In genomic region chr9:120659209-120659608, GRCh38 we compare ENCODE assay signal across 25 cellular contexts.
"Had no signal": no experiment of that assay in that cellular context is flagged by ENCODE, and none has a peak within 500 bp of the region (broad histone marks: within the 10 kb centered on the region; RNA-seq: fewer than 3 reads in every experiment).

No MANE protein-coding gene starts in this region.

- H3K4me2 ChIP-seq: neural progenitor cell had no signal

- ATAC-seq: foreskin keratinocyte; left cardiac atrium; left ventricle myocardium superior; natural killer cell treated with Interleukin-12 subunit alpha and Interleukin-12 subunit beta and Interleukin-15 and Interleukin-18, amount 100 ng/mL, for 72 hours; psoas muscle; stimulated activated effector memory CD8-positive, alpha-beta T cell treated with anti-CD3 and anti-CD28 coated beads, Interleukin-12 subunit alpha, Interleukin-12 subunit beta, amount 100 ng/mL, for 72 hours; stimulated activated naive CD8-positive, alpha-beta T cell treated with anti-CD3 and anti-CD28 coated beads, Interleukin-15, Interleukin-2, amounts not matched to agents 100 U/mL and 50 U/mL, for 24 hours had no signal

- H3K27ac ChIP-seq: foreskin keratinocyte, neural progenitor cell, parathyroid adenoma, psoas muscle, right lobe of liver, tibial artery, upper lobe of left lung, uterus had no signal

- H2AFZ ChIP-seq: neural progenitor cell, parathyroid adenoma had no signal

- H3K9ac ChIP-seq: neural progenitor cell, parathyroid adenoma had no signal

- H3K36me3 Mint-ChIP-seq: natural killer cell treated with Interleukin-12 subunit alpha and Interleukin-12 subunit beta and Interleukin-15 and Interleukin-18, amount 100 ng/mL, for 72 hours; stimulated activated effector memory CD8-positive, alpha-beta T cell treated with anti-CD3 and anti-CD28 coated beads, Interleukin-12 subunit alpha, Interleukin-12 subunit beta, amount 100 ng/mL, for 72 hours had no signal

- H3K4me1 ChIP-seq: parathyroid adenoma, psoas muscle, uterus had no signal

- FAIRE-seq: endothelial cell of umbilical vein, kidney had no signal

- H3K4me3 Mint-ChIP-seq: endodermal cell; natural killer cell treated with Interleukin-12 subunit alpha and Interleukin-12 subunit beta and Interleukin-15 and Interleukin-18, amount 100 ng/mL, for 72 hours; neural progenitor cell; stimulated activated effector memory CD8-positive, alpha-beta T cell treated with anti-CD3 and anti-CD28 coated beads, Interleukin-12 subunit alpha, Interleukin-12 subunit beta, amount 100 ng/mL, for 72 hours had no signal

- H3K4me1 Mint-ChIP-seq: stimulated activated effector memory CD8-positive, alpha-beta T cell treated with anti-CD3 and anti-CD28 coated beads, Interleukin-12 subunit alpha, Interleukin-12 subunit beta, amount 100 ng/mL, for 72 hours had no signal

- DNase-seq: effector CD4-positive, alpha-beta T cell; endodermal cell; erythroblast; foreskin keratinocyte; kidney; left cardiac atrium; left ventricle myocardium superior; mesenchymal stem cell; midbrain; occipital lobe; psoas muscle; retina; right lobe of liver; stimulated activated CD4-positive, alpha-beta T cell treated with anti-CD3 and anti-CD28 coated beads, Interleukin-4, amount 100 ng/mL, for 1 hour; stimulated activated CD8-positive, alpha-beta memory T cell treated with anti-CD3 and anti-CD28 coated beads, Interleukin-4, amount 100 ng/mL, for 48 hours; stimulated activated naive CD8-positive, alpha-beta T cell treated with anti-CD3 and anti-CD28 coated beads, Interleukin-15, Interleukin-2, amounts not matched to agents 100 U/mL and 50 U/mL, for 24 hours; tibial artery; upper lobe of left lung; uterus had no signal

- H3K4me3 ChIP-seq: lung, neural progenitor cell, psoas muscle, right lobe of liver, tibial artery, upper lobe of left lung, uterus had no signal

- H3K27me3 Mint-ChIP-seq: natural killer cell treated with Interleukin-12 subunit alpha and Interleukin-12 subunit beta and Interleukin-15 and Interleukin-18, amount 100 ng/mL, for 72 hours had no signal

- H3K27ac Mint-ChIP-seq: endodermal cell; natural killer cell treated with Interleukin-12 subunit alpha and Interleukin-12 subunit beta and Interleukin-15 and Interleukin-18, amount 100 ng/mL, for 72 hours; neural progenitor cell; stimulated activated effector memory CD8-positive, alpha-beta T cell treated with anti-CD3 and anti-CD28 coated beads, Interleukin-12 subunit alpha, Interleukin-12 subunit beta, amount 100 ng/mL, for 72 hours had no signal

- H3K9me3 ChIP-seq: psoas muscle, right lobe of liver, tibial artery, upper lobe of left lung, uterus had no signal

- H3K9me3 Mint-ChIP-seq: endodermal cell; natural killer cell treated with Interleukin-12 subunit alpha and Interleukin-12 subunit beta and Interleukin-15 and Interleukin-18, amount 100 ng/mL, for 72 hours; neural progenitor cell; stimulated activated effector memory CD8-positive, alpha-beta T cell treated with anti-CD3 and anti-CD28 coated beads, Interleukin-12 subunit alpha, Interleukin-12 subunit beta, amount 100 ng/mL, for 72 hours had no signal

- H3K36me3 ChIP-seq: neural progenitor cell, right lobe of liver, uterus had no signal

- H3K79me2 ChIP-seq: parathyroid adenoma had no signal

- H3K27me3 ChIP-seq: foreskin keratinocyte, neural progenitor cell, right lobe of liver, tibial artery, upper lobe of left lung, uterus had no signal
